19 cellular contexts compared by ENCODE assay signal in the genomic region with DNA sequence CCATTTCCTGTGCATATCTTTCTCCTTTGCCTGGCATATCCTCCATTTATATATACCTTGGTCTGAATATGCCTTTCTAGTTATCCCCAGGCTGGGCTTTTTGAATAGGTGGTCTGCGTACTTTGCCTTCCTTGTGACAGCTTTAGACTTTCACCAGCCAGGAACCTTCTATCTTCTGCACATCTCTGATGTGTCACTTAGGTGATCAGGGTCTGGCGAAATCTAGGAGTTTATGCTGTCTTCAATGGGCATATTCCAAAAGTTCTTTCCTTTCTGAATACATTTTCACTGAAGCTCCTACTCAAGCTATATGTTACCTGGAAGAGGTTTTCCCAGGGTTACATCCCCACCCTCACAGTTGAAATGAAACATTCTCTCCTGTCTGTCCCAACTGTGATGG. TPM values are rescaled to one million over a fixed set of nuclear protein-coding genes. Genes with fewer than 3 reads are reported as not detected.
DNase-seq lines count a peak whose midpoint lies in the region; ATAC-seq and TF ChIP-seq lines count a peak whose summit lies in the region.
"Had no signal": no experiment of that assay in that cellular context is flagged by ENCODE, and none has a peak within 500 bp of the region (broad histone marks: within the 10 kb centered on the region; RNA-seq: fewer than 3 reads in every experiment).

No MANE protein-coding gene starts in this region.

- H2AFZ ChIP-seq in SK-N-SH (ENCODE audit: low read depth), result no peak overlapping the region

- 85 to 95% (median 90%) methylated on average over 2 of the region's 2 CpGs for WGBS in heart left ventricle, 4 donors
- WGBS in SK-N-SH (ENCODE audit: low lambda C conversion rate), result 95% methylated on average over 2 of the region's 2 CpGs

- TF ChIP-seq RAD21 in SK-N-SH (IDR thresholded peaks at IDR 0.05; ENCODE audit: low read length), result no peak

- no peak for ATAC-seq in heart left ventricle
- no peak for ATAC-seq in left ventricle myocardium superior
- no peak for ATAC-seq in GM18870 (IDR thresholded peaks at IDR 0.05; ENCODE audit: unreplicated experiment)
- ATAC-seq: CD8-positive, alpha-beta T cell had no signal

- peak overlapping the region in 1 of 12 donors; percentile 30 for H3K27ac ChIP-seq in heart left ventricle
- H3K27ac ChIP-seq in SK-N-SH (ENCODE audit: low read depth in 2 of 2, low read length in 1 of 2), result peak overlapping the region; percentile 60 to 98; a peak in 3 of 4 replicates
- H3K27ac ChIP-seq: BLaER1 had no signal

- no peaks in the 10 kb centered on the region for H3K36me3 Mint-ChIP-seq in glutamatergic neuron (ENCODE audit: unreplicated experiment)
- H3K36me3 Mint-ChIP-seq: CD8-positive, alpha-beta T cell had no signal

- CTCF ChIA-PET in SK-N-SH (lab: Yijun Ruan, JAX), result interaction anchor here (0.6 to 3.0 kb wide), 6 partner anchors 9 to 142 kb away, joined by 3 to 17 read pairs (median 4); a partner anchor contains a TSS

- H3K4me1 Mint-ChIP-seq in glutamatergic neuron (ENCODE audit: low read depth, unreplicated experiment), result peaks cover 47% of the 10 kb centered on the region

- H3K36me3 ChIP-seq in heart left ventricle (peaks cover 0 to 3% (median 0%) of the 10 kb centered on the region in 9 donors), SK-N-SH (replicated peaks in 1 of 2; ENCODE audit: control insufficient read depth in 1 of 2, insufficient read depth in 2 of 2, low read length in 1 of 2) (peaks cover 0 to 3% of the 10 kb centered on the region in 2 experiments), skeletal muscle satellite cell (ENCODE audit: insufficient read depth, low read length) (no peaks in the 10 kb centered on the region)
- H3K36me3 ChIP-seq: BLaER1 had no signal

- POLR2A ChIA-PET in SK-N-SH (lab: Yijun Ruan, JAX), result interaction anchor here (1.6 to 6.0 kb wide), 2 partner anchors 26 to 29 kb away, joined by 4 to 50 read pairs; a partner anchor contains a TSS

- peak overlapping the region; percentile 98 for H3K27ac Mint-ChIP-seq in glutamatergic neuron (ENCODE audit: unreplicated experiment)
- H3K27ac Mint-ChIP-seq: CD8-positive, alpha-beta T cell had no signal

- H4K20me1 ChIP-seq in SK-N-SH (ENCODE audit: insufficient read depth), result no peaks in the 10 kb centered on the region
- H4K20me1 ChIP-seq: BLaER1 had no signal

- H3K9ac ChIP-seq in SK-N-SH (no peak overlapping the region; the same call in 1 of the 2 replicates), skeletal muscle satellite cell (ENCODE audit: low read depth, low read length) (no peak overlapping the region)
- H3K9ac ChIP-seq: BLaER1 had no signal

- peaks cover 4% of the 10 kb centered on the region for H3F3A ChIP-seq in SK-N-SH (replicated peaks; ENCODE audit: insufficient read depth)

- H3K79me2 ChIP-seq in SK-N-SH (ENCODE audit: insufficient read depth), result peaks cover 73% of the 10 kb centered on the region

- H3K4me3 ChIP-seq in heart left ventricle, result peak overlapping the region in 7 of 12 donors; percentile 84 to 98 (median 92)
- peak overlapping the region in 1 of 2 experiments; percentile 84; a peak in 2 of 4 replicates for H3K4me3 ChIP-seq in SK-N-SH (ENCODE audit: low read depth in 2 of 2, low read length in 1 of 2)
- no peak overlapping the region for H3K4me3 ChIP-seq in skeletal muscle satellite cell (ENCODE audit: low read length)
- H3K4me3 ChIP-seq: BLaER1 had no signal

- H3K9me2 ChIP-seq in SK-N-SH, result no peaks in the 10 kb centered on the region

- H3K9me3 ChIP-seq in heart left ventricle, result no peaks in the 10 kb centered on the region
- no peaks in the 10 kb centered on the region for H3K9me3 ChIP-seq in SK-N-SH
- H3K9me3 ChIP-seq in skeletal muscle satellite cell (replicated peaks; ENCODE audit: low read length), result no peaks in the 10 kb centered on the region

- TF ChIP-seq CTCF in heart left ventricle (IDR thresholded peaks at IDR 0.05) (no peak), SK-N-SH (IDR thresholded peaks at IDR 0.05) (no peak), glutamatergic neuron (IDR thresholded peaks at IDR 0.05; ENCODE audit: partially characterized antibody, unreplicated experiment) (no peak)

- H3K4me2 ChIP-seq in SK-N-SH (peak overlapping the region; percentile 98; the same call in 1 of the 2 replicates), skeletal muscle satellite cell (ENCODE audit: low read length) (peak overlapping the region; percentile 94)
- H3K4me2 ChIP-seq: BLaER1 had no signal

- H3K27me3 Mint-ChIP-seq in glutamatergic neuron (ENCODE audit: unreplicated experiment), result peaks cover 21% of the 10 kb centered on the region

- intact Hi-C loops in heart left ventricle (cut with DNase I), result loop anchor here in 2 of 10 donors (2.0 to 10.0 kb wide), 2 partner anchors 36 to 60 kb away; no protein-coding TSS in a partner anchor
- intact Hi-C loops in left ventricle myocardium superior (cut with micrococcal nuclease), result loop anchor here (10.0 kb wide), 1 partner anchor 50 kb away; no protein-coding TSS in a partner anchor

- TF ChIP-seq EP300 in SK-N-SH (IDR thresholded peaks at IDR 0.05; ENCODE audit: borderline replicate concordance in 1 of 2, low read depth in 1 of 2, low read length in 1 of 2), result no peak

- H3K4me1 ChIP-seq in heart left ventricle (peaks cover 0 to 65% (median 27%) of the 10 kb centered on the region in 12 donors), SK-N-SH (ENCODE audit: control insufficient read depth in 1 of 2, insufficient read depth in 2 of 2, low read depth in 1 of 2, low read length in 1 of 2) (peaks cover 5 to 27% of the 10 kb centered on the region in 2 experiments; a peak in 3 of 4 replicates), skeletal muscle satellite cell (ENCODE audit: control insufficient read depth, insufficient read depth, low read length) (peaks cover 25% of the 10 kb centered on the region)

- H3K4me3 Mint-ChIP-seq in glutamatergic neuron (ENCODE audit: unreplicated experiment), result peak overlapping the region; percentile 99
- H3K4me3 Mint-ChIP-seq: CD8-positive, alpha-beta T cell had no signal

- H3K9me3 Mint-ChIP-seq in glutamatergic neuron (ENCODE audit: unreplicated experiment), result peaks cover 27% of the 10 kb centered on the region
- H3K9me3 Mint-ChIP-seq: CD8-positive, alpha-beta T cell had no signal

- H3K27me3 ChIP-seq in heart left ventricle, result no peaks in the 10 kb centered on the region
- no peaks in the 10 kb centered on the region for H3K27me3 ChIP-seq in SK-N-SH (ENCODE audit: insufficient read depth)
- no peaks in the 10 kb centered on the region for H3K27me3 ChIP-seq in skeletal muscle satellite cell (ENCODE audit: control insufficient read depth, insufficient read depth, low read length)
- H3K27me3 ChIP-seq: BLaER1 had no signal

- DNase-seq in heart left ventricle (no peak), left ventricle myocardium superior (no peak), SK-N-SH (no peak), glutamatergic neuron (no peak), DMS153 (lab: John Stamatoyannopoulos, UW) (no peak), NCI-H345 treated with DMSO at 0.1 percent for 48 hours (lab: John Stamatoyannopoulos, UW; ENCODE audit: unreplicated experiment) (no peak)
- DNase-seq: 8988T; CD8-positive, alpha-beta T cell; DND-41; H7; IMR-90; Kasumi-1; NCI-H1105; NCI-H2107; NCI-H2227 treated with DMSO at 0.1 percent for 48 hours; SHP77 treated with DMSO at 0.1 percent for 48 hours had no signal

- no peak for TF ChIP-seq POLR2A in heart left ventricle (IDR thresholded peaks at IDR 0.05)

TF ChIP-seq in SK-N-SH, 30 proteins besides CTCF, POLR2A, EP300 and RAD21:
- no peak for TF ChIP-seq GABPA (IDR thresholded peaks at IDR 0.05; ENCODE audit: low read depth)
- no peak for TF ChIP-seq FOXJ3 (CRISPR knock-in tag; IDR thresholded peaks at IDR 0.05)
- no peak for TF ChIP-seq POLR2AphosphoS5 (IDR thresholded peaks at IDR 0.05; ENCODE audit: low read depth, low read length)
- TF ChIP-seq GATA2 (CRISPR knock-in tag; IDR thresholded peaks at IDR 0.05), result no peak
- TF ChIP-seq, protein P1, sequence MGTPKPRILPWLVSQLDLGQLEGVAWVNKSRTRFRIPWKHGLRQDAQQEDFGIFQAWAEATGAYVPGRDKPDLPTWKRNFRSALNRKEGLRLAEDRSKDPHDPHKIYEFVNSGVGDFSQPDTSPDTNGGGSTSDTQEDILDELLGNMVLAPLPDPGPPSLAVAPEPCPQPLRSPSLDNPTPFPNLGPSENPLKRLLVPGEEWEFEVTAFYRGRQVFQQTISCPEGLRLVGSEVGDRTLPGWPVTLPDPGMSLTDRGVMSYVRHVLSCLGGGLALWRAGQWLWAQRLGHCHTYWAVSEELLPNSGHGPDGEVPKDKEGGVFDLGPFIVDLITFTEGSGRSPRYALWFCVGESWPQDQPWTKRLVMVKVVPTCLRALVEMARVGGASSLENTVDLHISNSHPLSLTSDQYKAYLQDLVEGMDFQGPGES (IDR thresholded peaks at IDR 0.05; ENCODE audit: low read depth, low read length), result no peak
- no peak for TF ChIP-seq JUND (IDR thresholded peaks at IDR 0.05)
- TF ChIP-seq MEF2A (IDR thresholded peaks at IDR 0.05; ENCODE audit: borderline replicate concordance, low read depth), result no peak
- TF ChIP-seq SIN3A (IDR thresholded peaks at IDR 0.05; ENCODE audit: borderline replicate concordance, low read depth, low read length), result no peak

RNA-seq across cellular contexts. Expression of a gene that starts 27.8 kb away (rescaled TPM):
- total RNA-seq in heart left ventricle (10 to 100 TPM; 35.3 to 91.1 (median 64.5) TPM), left ventricle myocardium superior (27.0 TPM), glutamatergic neuron (ENCODE audit: unreplicated experiment) (52.9 TPM)
- polyA plus RNA-seq in heart left ventricle (10 to 100 TPM; 37.3 to 95.9 TPM), SK-N-SH (2012; rRNA removed) (16.3 and 17.9 TPM in 2 replicates)
- 19.4 and 22.4 TPM in 2 replicates for polyA plus RNA-seq in SK-N-SH (2012; cell fraction: cytosol; rRNA removed)
- polyA plus RNA-seq in SK-N-SH (2012; cell fraction: nucleus; rRNA removed), result 15.9 and 33.7 TPM in 2 replicates
- 2.0 and 3.5 TPM in 2 replicates for total RNA-seq in skeletal muscle satellite cell (2012; rRNA removed)
- total RNA-seq: CD8-positive, alpha-beta T cell had no signal
